27 cellular contexts compared by ENCODE assay signal in the genomic region with DNA sequence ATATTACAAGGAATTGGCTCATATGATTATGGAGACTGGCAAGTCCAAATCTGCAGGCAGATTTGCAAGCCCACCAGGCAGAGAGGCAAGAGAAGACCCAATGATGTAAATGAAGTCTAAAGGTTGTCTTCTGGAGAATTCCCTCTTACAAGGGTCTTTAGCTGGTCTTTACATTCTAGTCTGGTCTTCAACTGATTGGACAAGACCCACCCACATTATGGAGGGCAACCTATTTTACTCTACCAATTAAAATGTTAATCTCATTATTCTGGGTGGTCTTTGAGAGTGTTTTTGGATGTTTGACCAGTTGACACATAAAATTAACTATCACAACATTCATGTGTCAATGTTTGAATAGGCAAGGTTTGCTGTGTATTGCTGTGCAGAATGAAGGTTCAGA.
"Had no signal": no experiment of that assay in that cellular context is flagged by ENCODE, and none has a peak within 500 bp of the region (broad histone marks: within the 10 kb centered on the region; RNA-seq: fewer than 3 reads in every experiment).

No MANE protein-coding gene starts in this region.

- H3K27ac ChIP-seq: suprapubic skin, testis, thoracic aorta, thyroid gland, tibial artery, tibial nerve, transverse colon, upper lobe of left lung, upper lobe of right lung, uterus, vagina had no signal

- DNase-seq: stimulated activated CD4-positive, alpha-beta T cell treated with anti-CD3 and anti-CD28 coated beads, Interleukin-2, amount 100 ng/mL, for 48 hours; stimulated activated CD4-positive, alpha-beta T cell treated with anti-CD3 and anti-CD28 coated beads, Interleukin-4, amount 100 ng/mL, for 1 hour; stimulated activated CD4-positive, alpha-beta T cell treated with anti-CD3 and anti-CD28 coated beads, Interleukin-4, amount 100 ng/mL, for 24 hours; stimulated activated CD4-positive, alpha-beta T cell treated with anti-CD3 and anti-CD28 coated beads, Interleukin-4, amount 100 ng/mL, for 4 hours; stimulated activated CD8-positive, alpha-beta memory T cell treated with anti-CD3 and anti-CD28 coated beads, Interleukin-4, amount 100 ng/mL, for 48 hours; stimulated activated naive B cell treated with anti-CD40 and anti-IgM and Interleukin-4, amounts not matched to agents 10 μg/mL and 1 μg/mL and 100 μg/mL, for 72 hours; stimulated activated naive CD4-positive, alpha-beta T cell; stimulated activated naive CD4-positive, alpha-beta T cell treated with Interleukin-2 at 50 U/mL for 16 hours; stimulated activated naive CD8-positive, alpha-beta T cell treated with anti-CD3 and anti-CD28 coated beads, Interleukin-15, amount 100 ng/mL, for 72 hours; stimulated activated naive CD8-positive, alpha-beta T cell treated with anti-CD3 and anti-CD28 coated beads, Interleukin-15, Interleukin-2, amounts not matched to agents 100 U/mL and 50 U/mL, for 24 hours; stomach; substantia nigra; testis; thyroid gland; tibial artery; transverse colon; trophoblast cell; upper lobe of left lung; upper lobe of right lung; uterus had no signal

- H3K4me3 ChIP-seq: stomach, suprapubic skin, testis, thoracic aorta, thyroid gland, tibial artery, tibial nerve, transverse colon, upper lobe of left lung, upper lobe of right lung, uterus, vagina had no signal

- FAIRE-seq: urothelium cell line had no signal

- H3K27me3 ChIP-seq: stomach, testis, thyroid gland, tibial nerve, transverse colon, upper lobe of left lung, upper lobe of right lung, uterus, vagina had no signal

- H3K36me3 ChIP-seq: stomach, suprapubic skin, thoracic aorta, thyroid gland, tibial artery, tibial nerve, transverse colon, upper lobe of left lung, upper lobe of right lung, uterus, vagina had no signal

- H3K9me3 ChIP-seq: stomach, suprapubic skin, testis, thoracic aorta, thyroid gland, tibial artery, tibial nerve, transverse colon, upper lobe of left lung, upper lobe of right lung, uterus, vagina had no signal

- H3K4me1 ChIP-seq: suprapubic skin, thyroid gland, tibial artery, tibial nerve, upper lobe of left lung, upper lobe of right lung, uterus, vagina had no signal

- ATAC-seq: stimulated activated effector memory CD8-positive, alpha-beta T cell treated with anti-CD3 and anti-CD28 coated beads, Interleukin-12 subunit alpha, Interleukin-12 subunit beta, amount 100 ng/mL, for 72 hours; stimulated activated memory B cell treated with anti-CD40 and anti-IgM and Interleukin-4, amounts not matched to agents 10 μg/mL and 1 μg/mL and 100 μg/mL, for 72 hours; stimulated activated naive B cell treated with anti-CD40 and anti-IgM and Interleukin-4, amounts not matched to agents 10 μg/mL and 1 μg/mL and 100 μg/mL, for 72 hours; stimulated activated naive CD8-positive, alpha-beta T cell treated with anti-CD3 and anti-CD28 coated beads, Interleukin-15, amount 100 ng/mL, for 72 hours; stimulated activated naive CD8-positive, alpha-beta T cell treated with anti-CD3 and anti-CD28 coated beads, Interleukin-15, Interleukin-2, amounts not matched to agents 100 U/mL and 50 U/mL, for 24 hours; upper lobe of right lung had no signal
